In the genomic region with DNA sequence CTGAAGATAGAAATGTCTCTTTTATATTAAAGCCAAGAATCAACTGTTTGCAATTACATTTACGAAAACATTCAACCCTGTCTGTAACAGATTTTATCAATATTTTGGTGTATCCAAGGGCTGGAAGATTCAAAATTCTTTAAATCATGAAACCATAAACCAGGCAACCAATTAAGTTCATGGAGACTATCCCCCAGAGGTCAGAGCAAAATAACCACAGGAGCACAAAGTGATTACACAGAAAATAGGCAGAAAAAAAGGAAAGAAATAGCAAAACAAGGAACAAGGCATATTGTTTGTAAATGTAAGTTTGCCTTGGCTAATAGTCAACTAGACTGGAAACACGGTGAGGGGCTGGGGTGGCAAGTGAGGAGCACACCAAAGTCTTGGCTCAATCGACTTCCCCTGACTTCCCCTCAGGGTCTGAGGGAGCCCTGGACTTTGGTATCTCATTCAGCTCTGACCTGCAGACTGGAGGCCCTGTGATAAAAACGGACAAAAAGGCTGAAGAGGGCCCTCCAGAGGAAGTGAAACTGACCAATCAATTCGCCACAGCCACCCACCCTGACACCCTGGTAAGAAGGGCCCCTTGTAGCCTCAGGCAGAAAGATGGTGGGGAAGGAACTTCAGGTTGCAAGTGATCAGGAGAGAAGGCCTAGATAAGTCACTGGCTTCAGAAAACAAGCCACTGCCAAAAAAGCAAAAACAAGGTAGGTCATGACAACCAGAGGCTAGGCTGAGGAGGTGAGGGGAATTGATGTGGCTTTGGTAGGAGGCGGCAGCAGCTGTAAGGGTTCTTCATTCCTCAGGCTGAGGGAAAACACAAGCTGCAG, we compare ENCODE assay signal across 1 cellular context.
TF ChIP-seq lines count a peak whose summit lies in the region.

No MANE protein-coding gene starts in this region.

TF ChIP-seq in HepG2, 621 proteins besides CTCF, POLR2A, EP300 and RAD21 (continued from another document and continues in another):
- TF ChIP-seq, protein P1, sequence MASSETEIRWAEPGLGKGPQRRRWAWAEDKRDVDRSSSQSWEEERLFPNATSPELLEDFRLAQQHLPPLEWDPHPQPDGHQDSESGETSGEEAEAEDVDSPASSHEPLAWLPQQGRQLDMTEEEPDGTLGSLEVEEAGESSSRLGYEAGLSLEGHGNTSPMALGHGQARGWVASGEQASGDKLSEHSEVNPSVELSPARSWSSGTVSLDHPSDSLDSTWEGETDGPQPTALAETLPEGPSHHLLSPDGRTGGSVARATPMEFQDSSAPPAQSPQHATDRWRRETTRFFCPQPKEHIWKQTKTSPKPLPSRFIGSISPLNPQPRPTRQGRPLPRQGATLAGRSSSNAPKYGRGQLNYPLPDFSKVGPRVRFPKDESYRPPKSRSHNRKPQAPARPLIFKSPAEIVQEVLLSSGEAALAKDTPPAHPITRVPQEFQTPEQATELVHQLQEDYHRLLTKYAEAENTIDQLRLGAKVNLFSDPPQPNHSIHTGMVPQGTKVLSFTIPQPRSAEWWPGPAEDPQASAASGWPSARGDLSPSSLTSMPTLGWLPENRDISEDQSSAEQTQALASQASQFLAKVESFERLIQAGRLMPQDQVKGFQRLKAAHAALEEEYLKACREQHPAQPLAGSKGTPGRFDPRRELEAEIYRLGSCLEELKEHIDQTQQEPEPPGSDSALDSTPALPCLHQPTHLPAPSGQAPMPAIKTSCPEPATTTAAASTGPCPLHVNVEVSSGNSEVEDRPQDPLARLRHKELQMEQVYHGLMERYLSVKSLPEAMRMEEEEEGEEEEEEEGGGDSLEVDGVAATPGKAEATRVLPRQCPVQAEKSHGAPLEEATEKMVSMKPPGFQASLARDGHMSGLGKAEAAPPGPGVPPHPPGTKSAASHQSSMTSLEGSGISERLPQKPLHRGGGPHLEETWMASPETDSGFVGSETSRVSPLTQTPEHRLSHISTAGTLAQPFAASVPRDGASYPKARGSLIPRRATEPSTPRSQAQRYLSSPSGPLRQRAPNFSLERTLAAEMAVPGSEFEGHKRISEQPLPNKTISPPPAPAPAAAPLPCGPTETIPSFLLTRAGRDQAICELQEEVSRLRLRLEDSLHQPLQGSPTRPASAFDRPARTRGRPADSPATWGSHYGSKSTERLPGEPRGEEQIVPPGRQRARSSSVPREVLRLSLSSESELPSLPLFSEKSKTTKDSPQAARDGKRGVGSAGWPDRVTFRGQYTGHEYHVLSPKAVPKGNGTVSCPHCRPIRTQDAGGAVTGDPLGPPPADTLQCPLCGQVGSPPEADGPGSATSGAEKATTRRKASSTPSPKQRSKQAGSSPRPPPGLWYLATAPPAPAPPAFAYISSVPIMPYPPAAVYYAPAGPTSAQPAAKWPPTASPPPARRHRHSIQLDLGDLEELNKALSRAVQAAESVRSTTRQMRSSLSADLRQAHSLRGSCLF (CRISPR knock-in tag; IDR thresholded peaks at IDR 0.05; ENCODE audit: borderline replicate concordance), result no peak
- TF ChIP-seq NR2F2 (IDR thresholded peaks at IDR 0.05; ENCODE audit: borderline replicate concordance, low read depth) (peak; percentile 40; the same call in 1 of the 2 replicates), SNRNP70 (IDR thresholded peaks at IDR 0.05; ENCODE audit: low read depth, low read length) (no peak), MAFF (IDR thresholded peaks at IDR 0.05; ENCODE audit: low read depth, low read length) (no peak), MED1 (CRISPR knock-in tag; IDR thresholded peaks at IDR 0.05) (peak; percentile 65), SIN3A (IDR thresholded peaks at IDR 0.05; ENCODE audit: borderline replicate concordance, low read depth, low read length) (peak; percentile 65; the same call in 1 of the 2 replicates), SALL1 (CRISPR knock-in tag; IDR thresholded peaks at IDR 0.05) (peak; percentile 87), ZFP90 (CRISPR knock-in tag; IDR thresholded peaks at IDR 0.05; ENCODE audit: borderline replicate concordance) (0 out of 2 replicates have a peak, but pooled peaks have one; percentile 69), TEAD3 (CRISPR knock-in tag; optimal IDR thresholded peaks at IDR 0.05; ENCODE audit: borderline replicate concordance) (peak; percentile 41), ISL2 (CRISPR knock-in tag; IDR thresholded peaks at IDR 0.05) (no peak), ZSCAN31 (CRISPR knock-in tag; IDR thresholded peaks at IDR 0.05; ENCODE audit: low read depth) (no peak), THAP11 (CRISPR knock-in tag; IDR thresholded peaks at IDR 0.05) (peak; percentile 43; the same call in 1 of the 2 replicates), GABPA (IDR thresholded peaks at IDR 0.05; ENCODE audit: low read depth, low read length) (no peak), GABPA (CRISPR knock-in tag; IDR thresholded peaks at IDR 0.05; ENCODE audit: low read depth) (peak; percentile 54; the same call in 1 of the 2 replicates), GATAD1 (CRISPR knock-in tag; IDR thresholded peaks at IDR 0.05) (0 out of 2 replicates have a peak, but pooled peaks have one; percentile 43), ZNF644 (CRISPR knock-in tag; IDR thresholded peaks at IDR 0.05; ENCODE audit: low read depth) (0 out of 2 replicates have a peak, but pooled peaks have one; percentile 34), ZNF264 (CRISPR knock-in tag; IDR thresholded peaks at IDR 0.05) (peak; percentile 87), ZFP1 (CRISPR knock-in tag; IDR thresholded peaks at IDR 0.05) (0 out of 2 replicates have a peak, but pooled peaks have one; percentile 24), ZNF317 (CRISPR knock-in tag; IDR thresholded peaks at IDR 0.05) (peak; percentile 34; the same call in 1 of the 2 replicates), ETV5 (CRISPR knock-in tag; IDR thresholded peaks at IDR 0.05; ENCODE audit: borderline replicate concordance) (peak; percentile 63; the same call in 1 of the 2 replicates), HNRNPLL (IDR thresholded peaks at IDR 0.05; ENCODE audit: low read depth, low read length, poor library complexity, severe bottlenecking) (no peak), STAG1 (CRISPR knock-in tag; IDR thresholded peaks at IDR 0.05) (peak; percentile 79), MYC (CRISPR knock-in tag; IDR thresholded peaks at IDR 0.05; ENCODE audit: borderline replicate concordance) (peak; percentile 25; the same call in 1 of the 2 replicates), GATAD2A (CRISPR knock-in tag; IDR thresholded peaks at IDR 0.05) (peak; percentile 86), ZNF557 (CRISPR knock-in tag; IDR thresholded peaks at IDR 0.05) (0 out of 2 replicates have a peak, but pooled peaks have one; percentile 45), ZNF550 (CRISPR knock-in tag; IDR thresholded peaks at IDR 0.05; ENCODE audit: borderline replicate concordance) (no peak), YEATS2 (CRISPR knock-in tag; IDR thresholded peaks at IDR 0.05; ENCODE audit: borderline replicate concordance) (peak; percentile 12; the same call in 1 of the 2 replicates)
- TF ChIP-seq, protein P2, sequence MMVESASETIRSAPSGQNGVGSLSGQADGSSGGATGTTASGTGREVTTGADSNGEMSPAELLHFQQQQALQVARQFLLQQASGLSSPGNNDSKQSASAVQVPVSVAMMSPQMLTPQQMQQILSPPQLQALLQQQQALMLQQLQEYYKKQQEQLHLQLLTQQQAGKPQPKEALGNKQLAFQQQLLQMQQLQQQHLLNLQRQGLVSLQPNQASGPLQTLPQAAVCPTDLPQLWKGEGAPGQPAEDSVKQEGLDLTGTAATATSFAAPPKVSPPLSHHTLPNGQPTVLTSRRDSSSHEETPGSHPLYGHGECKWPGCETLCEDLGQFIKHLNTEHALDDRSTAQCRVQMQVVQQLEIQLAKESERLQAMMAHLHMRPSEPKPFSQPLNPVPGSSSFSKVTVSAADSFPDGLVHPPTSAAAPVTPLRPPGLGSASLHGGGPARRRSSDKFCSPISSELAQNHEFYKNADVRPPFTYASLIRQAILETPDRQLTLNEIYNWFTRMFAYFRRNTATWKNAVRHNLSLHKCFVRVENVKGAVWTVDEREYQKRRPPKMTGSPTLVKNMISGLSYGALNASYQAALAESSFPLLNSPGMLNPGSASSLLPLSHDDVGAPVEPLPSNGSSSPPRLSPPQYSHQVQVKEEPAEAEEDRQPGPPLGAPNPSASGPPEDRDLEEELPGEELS (CRISPR knock-in tag; IDR thresholded peaks at IDR 0.05), result peak; percentile 62; the same call in 1 of the 2 replicates
- TF ChIP-seq, protein P3, sequence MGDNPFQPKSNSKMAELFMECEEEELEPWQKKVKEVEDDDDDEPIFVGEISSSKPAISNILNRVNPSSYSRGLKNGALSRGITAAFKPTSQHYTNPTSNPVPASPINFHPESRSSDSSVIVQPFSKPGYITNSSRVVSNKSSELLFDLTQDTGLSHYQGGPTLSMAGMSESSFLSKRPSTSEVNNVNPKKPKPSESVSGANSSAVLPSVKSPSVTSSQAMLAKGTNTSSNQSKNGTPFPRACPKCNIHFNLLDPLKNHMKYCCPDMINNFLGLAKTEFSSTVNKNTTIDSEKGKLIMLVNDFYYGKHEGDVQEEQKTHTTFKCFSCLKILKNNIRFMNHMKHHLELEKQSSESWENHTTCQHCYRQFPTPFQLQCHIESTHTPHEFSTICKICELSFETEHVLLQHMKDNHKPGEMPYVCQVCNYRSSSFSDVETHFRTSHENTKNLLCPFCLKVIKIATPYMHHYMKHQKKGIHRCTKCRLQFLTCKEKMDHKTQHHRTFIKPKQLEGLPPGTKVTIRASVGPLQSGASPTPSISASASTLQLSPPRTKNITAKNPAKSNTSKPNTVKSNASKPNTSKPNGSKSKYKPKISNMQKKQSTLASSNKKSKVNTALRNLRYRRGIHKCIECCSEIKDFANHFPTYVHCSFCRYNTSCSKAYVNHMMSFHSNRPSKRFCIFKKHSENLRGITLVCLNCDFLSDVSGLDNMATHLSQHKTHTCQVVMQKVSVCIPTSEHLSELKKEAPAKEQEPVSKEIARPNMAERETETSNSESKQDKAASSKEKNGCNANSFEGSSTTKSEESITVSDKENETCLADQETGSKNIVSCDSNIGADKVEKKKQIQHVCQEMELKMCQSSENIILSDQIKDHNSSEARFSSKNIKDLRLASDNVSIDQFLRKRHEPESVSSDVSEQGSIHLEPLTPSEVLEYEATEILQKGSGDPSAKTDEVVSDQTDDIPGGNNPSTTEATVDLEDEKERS (CRISPR knock-in tag; IDR thresholded peaks at IDR 0.05), result peak; percentile 83; the same call in 1 of the 2 replicates
- TF ChIP-seq, protein P4, sequence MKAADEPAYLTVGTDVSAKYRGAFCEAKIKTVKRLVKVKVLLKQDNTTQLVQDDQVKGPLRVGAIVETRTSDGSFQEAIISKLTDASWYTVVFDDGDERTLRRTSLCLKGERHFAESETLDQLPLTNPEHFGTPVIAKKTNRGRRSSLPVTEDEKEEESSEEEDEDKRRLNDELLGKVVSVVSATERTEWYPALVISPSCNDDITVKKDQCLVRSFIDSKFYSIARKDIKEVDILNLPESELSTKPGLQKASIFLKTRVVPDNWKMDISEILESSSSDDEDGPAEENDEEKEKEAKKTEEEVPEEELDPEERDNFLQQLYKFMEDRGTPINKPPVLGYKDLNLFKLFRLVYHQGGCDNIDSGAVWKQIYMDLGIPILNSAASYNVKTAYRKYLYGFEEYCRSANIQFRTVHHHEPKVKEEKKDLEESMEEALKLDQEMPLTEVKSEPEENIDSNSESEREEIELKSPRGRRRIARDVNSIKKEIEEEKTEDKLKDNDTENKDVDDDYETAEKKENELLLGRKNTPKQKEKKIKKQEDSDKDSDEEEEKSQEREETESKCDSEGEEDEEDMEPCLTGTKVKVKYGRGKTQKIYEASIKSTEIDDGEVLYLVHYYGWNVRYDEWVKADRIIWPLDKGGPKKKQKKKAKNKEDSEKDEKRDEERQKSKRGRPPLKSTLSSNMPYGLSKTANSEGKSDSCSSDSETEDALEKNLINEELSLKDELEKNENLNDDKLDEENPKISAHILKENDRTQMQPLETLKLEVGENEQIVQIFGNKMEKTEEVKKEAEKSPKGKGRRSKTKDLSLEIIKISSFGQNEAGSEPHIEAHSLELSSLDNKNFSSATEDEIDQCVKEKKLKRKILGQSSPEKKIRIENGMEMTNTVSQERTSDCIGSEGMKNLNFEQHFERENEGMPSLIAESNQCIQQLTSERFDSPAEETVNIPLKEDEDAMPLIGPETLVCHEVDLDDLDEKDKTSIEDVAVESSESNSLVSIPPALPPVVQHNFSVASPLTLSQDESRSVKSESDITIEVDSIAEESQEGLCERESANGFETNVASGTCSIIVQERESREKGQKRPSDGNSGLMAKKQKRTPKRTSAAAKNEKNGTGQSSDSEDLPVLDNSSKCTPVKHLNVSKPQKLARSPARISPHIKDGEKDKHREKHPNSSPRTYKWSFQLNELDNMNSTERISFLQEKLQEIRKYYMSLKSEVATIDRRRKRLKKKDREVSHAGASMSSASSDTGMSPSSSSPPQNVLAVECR (CRISPR knock-in tag; IDR thresholded peaks at IDR 0.05; ENCODE audit: borderline replicate concordance), result peak; percentile 17; the same call in 1 of the 2 replicates
- TF ChIP-seq, protein P5, sequence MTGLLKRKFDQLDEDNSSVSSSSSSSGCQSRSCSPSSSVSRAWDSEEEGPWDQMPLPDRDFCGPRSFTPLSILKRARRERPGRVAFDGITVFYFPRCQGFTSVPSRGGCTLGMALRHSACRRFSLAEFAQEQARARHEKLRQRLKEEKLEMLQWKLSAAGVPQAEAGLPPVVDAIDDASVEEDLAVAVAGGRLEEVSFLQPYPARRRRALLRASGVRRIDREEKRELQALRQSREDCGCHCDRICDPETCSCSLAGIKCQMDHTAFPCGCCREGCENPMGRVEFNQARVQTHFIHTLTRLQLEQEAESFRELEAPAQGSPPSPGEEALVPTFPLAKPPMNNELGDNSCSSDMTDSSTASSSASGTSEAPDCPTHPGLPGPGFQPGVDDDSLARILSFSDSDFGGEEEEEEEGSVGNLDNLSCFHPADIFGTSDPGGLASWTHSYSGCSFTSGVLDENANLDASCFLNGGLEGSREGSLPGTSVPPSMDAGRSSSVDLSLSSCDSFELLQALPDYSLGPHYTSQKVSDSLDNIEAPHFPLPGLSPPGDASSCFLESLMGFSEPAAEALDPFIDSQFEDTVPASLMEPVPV (CRISPR knock-in tag; IDR thresholded peaks at IDR 0.05), result no peak
- TF ChIP-seq, protein P6, sequence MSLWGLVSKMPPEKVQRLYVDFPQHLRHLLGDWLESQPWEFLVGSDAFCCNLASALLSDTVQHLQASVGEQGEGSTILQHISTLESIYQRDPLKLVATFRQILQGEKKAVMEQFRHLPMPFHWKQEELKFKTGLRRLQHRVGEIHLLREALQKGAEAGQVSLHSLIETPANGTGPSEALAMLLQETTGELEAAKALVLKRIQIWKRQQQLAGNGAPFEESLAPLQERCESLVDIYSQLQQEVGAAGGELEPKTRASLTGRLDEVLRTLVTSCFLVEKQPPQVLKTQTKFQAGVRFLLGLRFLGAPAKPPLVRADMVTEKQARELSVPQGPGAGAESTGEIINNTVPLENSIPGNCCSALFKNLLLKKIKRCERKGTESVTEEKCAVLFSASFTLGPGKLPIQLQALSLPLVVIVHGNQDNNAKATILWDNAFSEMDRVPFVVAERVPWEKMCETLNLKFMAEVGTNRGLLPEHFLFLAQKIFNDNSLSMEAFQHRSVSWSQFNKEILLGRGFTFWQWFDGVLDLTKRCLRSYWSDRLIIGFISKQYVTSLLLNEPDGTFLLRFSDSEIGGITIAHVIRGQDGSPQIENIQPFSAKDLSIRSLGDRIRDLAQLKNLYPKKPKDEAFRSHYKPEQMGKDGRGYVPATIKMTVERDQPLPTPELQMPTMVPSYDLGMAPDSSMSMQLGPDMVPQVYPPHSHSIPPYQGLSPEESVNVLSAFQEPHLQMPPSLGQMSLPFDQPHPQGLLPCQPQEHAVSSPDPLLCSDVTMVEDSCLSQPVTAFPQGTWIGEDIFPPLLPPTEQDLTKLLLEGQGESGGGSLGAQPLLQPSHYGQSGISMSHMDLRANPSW (CRISPR knock-in tag; IDR thresholded peaks at IDR 0.05; ENCODE audit: borderline replicate concordance), result 0 out of 2 replicates have a peak, but pooled peaks have one; percentile 34
